In the genomic region with DNA sequence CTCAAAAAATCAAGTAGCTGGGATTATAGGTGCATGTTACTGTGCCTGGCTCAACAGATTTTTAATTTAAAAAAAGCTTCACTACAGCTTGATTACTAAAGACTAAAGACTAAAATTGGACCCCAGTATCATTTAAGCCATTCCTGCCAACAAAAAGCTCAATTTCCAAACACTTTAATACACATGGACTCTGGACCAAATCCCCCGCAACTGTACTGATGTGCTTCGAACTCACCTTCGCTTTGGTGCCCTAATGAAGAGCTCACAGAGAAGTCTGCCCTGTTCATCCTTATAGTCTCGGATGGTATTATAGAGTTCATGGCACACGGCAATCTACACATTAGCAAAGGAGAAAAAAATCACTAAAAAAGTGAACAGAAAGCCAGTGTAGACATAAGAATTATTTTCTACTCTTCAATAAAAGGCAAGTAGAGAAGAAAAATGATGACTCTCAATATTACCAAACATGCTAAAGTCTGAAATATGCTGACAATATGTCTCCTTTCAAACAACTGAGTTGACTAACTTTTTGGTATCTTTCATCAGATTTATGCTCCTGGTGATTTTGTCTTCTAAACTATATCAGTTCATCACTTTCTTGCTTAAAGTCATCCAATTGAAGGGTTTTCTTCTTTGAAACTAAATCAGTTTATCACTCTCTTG, we compare ENCODE assay signal across 18 cellular contexts. TPM values are rescaled to one million over a fixed set of nuclear protein-coding genes. Genes with fewer than 3 reads are reported as not detected.
DNase-seq lines count a peak whose midpoint lies in the region; TF ChIP-seq lines count a peak whose summit lies in the region.
"Had no signal": no experiment of that assay in that cellular context is flagged by ENCODE, and none has a peak within 500 bp of the region (broad histone marks: within the 10 kb centered on the region; RNA-seq: fewer than 3 reads in every experiment).

No MANE protein-coding gene starts in this region.

- H3K36me3 ChIP-seq in Loucy (ENCODE audit: insufficient read depth, low read length) (peaks cover 40% of the 10 kb centered on the region; the same call in 1 of the 2 replicates), transverse colon (peaks cover 0 to 49% (median 22%) of the 10 kb centered on the region in 4 donors)

- H3K27me3 Mint-ChIP-seq in activated T-cell treated with anti-CD3 and anti-CD28 coated beads, Interleukin-2, amount 50 U/mL, for 24 hours, result no peaks in the 10 kb centered on the region
- H3K27me3 Mint-ChIP-seq in progenitor cell of endocrine pancreas, result no peaks in the 10 kb centered on the region

- no peak overlapping the region for H3K4me3 Mint-ChIP-seq in activated T-cell treated with anti-CD3 and anti-CD28 coated beads, Interleukin-2, amount 50 U/mL, for 24 hours
- no peak overlapping the region for H3K4me3 Mint-ChIP-seq in progenitor cell of endocrine pancreas (ENCODE audit: low read depth)
- H3K4me3 Mint-ChIP-seq: H9 had no signal

- peak overlapping the region; percentile 48 for H3K27ac ChIP-seq in epithelial cell of prostate
- H3K27ac ChIP-seq in transverse colon, result no peak overlapping the region

- TF ChIP-seq CTCF in Loucy (conservative IDR thresholded peaks at IDR 0.05; ENCODE audit: low read length) (no peak), progenitor cell of endocrine pancreas (IDR thresholded peaks at IDR 0.05; ENCODE audit: unreplicated experiment) (no peak), transverse colon (IDR thresholded peaks at IDR 0.05) (no peak)

- H3K9me3 Mint-ChIP-seq in activated T-cell treated with anti-CD3 and anti-CD28 coated beads, Interleukin-2, amount 50 U/mL, for 24 hours, result no peaks in the 10 kb centered on the region
- H3K9me3 Mint-ChIP-seq in progenitor cell of endocrine pancreas (ENCODE audit: low read depth), result no peaks in the 10 kb centered on the region
- H3K9me3 Mint-ChIP-seq: H9 had no signal

- H3K4me1 ChIP-seq in Loucy (ENCODE audit: insufficient read depth, low read length, poor library complexity, severe bottlenecking) (peaks cover 36% of the 10 kb centered on the region), transverse colon (peaks cover 0 to 28% (median 8%) of the 10 kb centered on the region in 4 donors)

- in situ Hi-C loops in transverse colon (cut with MboI; ENCODE audit: low pct_ligation_motif_present in 1 of 4, low pct_unique_long_range_greater_than_20kb in 1 of 4, low sequenced_read_pairs in 3 of 4), result no loop called here

- TF ChIP-seq POLR2A in transverse colon (IDR thresholded peaks at IDR 0.05), result no peak

- TF ChIP-seq EP300 in transverse colon (IDR thresholded peaks at IDR 0.05; ENCODE audit: low read depth), result no peak

- H3K9me3 ChIP-seq in Loucy (ENCODE audit: insufficient read depth, low read depth, low read length) (no peaks in the 10 kb centered on the region), transverse colon (no peaks in the 10 kb centered on the region)
- H3K9me3 ChIP-seq: BLaER1 treated with 17β-estradiol and CSF1 and Interleukin-3, amounts not matched to agents 10 nM and 100 nM; spleen had no signal

- 96 to 98% methylated on average over 5 of the region's 5 CpGs for WGBS in transverse colon (ENCODE audit: low coverage in 1 of 2), 2 donors

- peaks cover 15% of the 10 kb centered on the region for H4K20me1 ChIP-seq in Loucy (ENCODE audit: insufficient read depth, low read length, poor library complexity, severe bottlenecking)

- H3K9me2 ChIP-seq in Loucy (replicated peaks; ENCODE audit: low read depth, low read length), result no peaks in the 10 kb centered on the region

- H3K4me1 Mint-ChIP-seq in activated T-cell treated with anti-CD3 and anti-CD28 coated beads, Interleukin-2, amount 50 U/mL, for 24 hours (ENCODE audit: low read depth), result peaks cover 57% of the 10 kb centered on the region
- H3K4me1 Mint-ChIP-seq in progenitor cell of endocrine pancreas (ENCODE audit: low read depth), result peaks cover 13% of the 10 kb centered on the region

- H3K27me3 ChIP-seq in Loucy (ENCODE audit: insufficient read depth, low read length, poor library complexity, severe bottlenecking) (no peaks in the 10 kb centered on the region), transverse colon (no peaks in the 10 kb centered on the region)
- H3K27me3 ChIP-seq: BLaER1 treated with 17β-estradiol and CSF1 and Interleukin-3, amounts not matched to agents 10 nM and 100 nM; spleen had no signal

- H3K27ac Mint-ChIP-seq in activated T-cell treated with anti-CD3 and anti-CD28 coated beads, Interleukin-2, amount 50 U/mL, for 24 hours, result peak overlapping the region; percentile 96
- peak overlapping the region; percentile 14 for H3K27ac Mint-ChIP-seq in progenitor cell of endocrine pancreas

- peak overlapping the region; percentile 90 for H3K4me2 ChIP-seq in Loucy (ENCODE audit: low read depth, low read length, poor library complexity, severe bottlenecking)

- H3F3A ChIP-seq in Loucy (ENCODE audit: low read depth), result no peaks in the 10 kb centered on the region

- H3K9ac ChIP-seq in Loucy (ENCODE audit: low read depth, low read length, poor library complexity, severe bottlenecking), result no peak overlapping the region
- H3K9ac ChIP-seq: BLaER1 treated with 17β-estradiol and CSF1 and Interleukin-3, amounts not matched to agents 10 nM and 100 nM had no signal

- peaks cover 80% of the 10 kb centered on the region for H3K36me3 Mint-ChIP-seq in activated T-cell treated with anti-CD3 and anti-CD28 coated beads, Interleukin-2, amount 50 U/mL, for 24 hours (ENCODE audit: low read depth)
- H3K36me3 Mint-ChIP-seq in progenitor cell of endocrine pancreas (ENCODE audit: insufficient read depth), result peaks cover 33% of the 10 kb centered on the region

- intact Hi-C loops in transverse colon (cut with DNase I; ENCODE audit: low total_unique reads), result no loop called here

- H3K4me3 ChIP-seq in Loucy (ENCODE audit: low read length, poor library complexity, severe bottlenecking) (no peak overlapping the region), transverse colon (no peak overlapping the region)
- H3K4me3 ChIP-seq: spleen had no signal

- H3K79me2 ChIP-seq in Loucy (ENCODE audit: insufficient read depth, low read length), result peaks cover 57% of the 10 kb centered on the region

- no peak for DNase-seq in activated T-cell treated with anti-CD3 and anti-CD28 coated beads, Interleukin-2, amount 50 U/mL, for 24 hours
- DNase-seq in activated T-cell treated with anti-CD3 and anti-CD28 coated beads for 4 hours (no peak), epithelial cell of prostate (ENCODE audit: low read depth, low spot score) (no peak), progenitor cell of endocrine pancreas (ENCODE audit: low spot score, unreplicated experiment) (no peak), GDM1 (lab: John Stamatoyannopoulos, UW) (no peak), NCI-H2227 (lab: John Stamatoyannopoulos, UW; ENCODE audit: unreplicated experiment) (no peak), transverse colon (no peak)
- DNase-seq: ACHN; activated naive CD4-positive, alpha-beta T cell treated with anti-CD3 and anti-CD28 coated beads, Interleukin-2, amount 50 U/mL, for 16 hours; effector CD8-positive, alpha-beta T cell; H9; kidney; NCI-H146; NCI-H526; spleen; T-helper 2 cell had no signal

- no peak overlapping the region for H2AFZ ChIP-seq in Loucy (ENCODE audit: low read length)

RNA-seq across cellular contexts. Expression of gene PBRM1, which starts 7.3 kb away (rescaled TPM):
- 128 and 131 TPM in 2 replicates for total RNA-seq in progenitor cell of endocrine pancreas
- 100 to 1,000 TPM in 2 of 4 donors, 10 to 100 TPM in 2; 60.3 to 335 (median 134) TPM for total RNA-seq in transverse colon

RNA-seq across cellular contexts. Expression of gene GNL3, which starts 7.4 kb away (rescaled TPM):
- 85.9 and 94.0 TPM in 2 replicates for total RNA-seq in progenitor cell of endocrine pancreas
- 10 to 100 TPM; 19.1 to 54.5 (median 37.4) TPM for total RNA-seq in transverse colon

RNA-seq across cellular contexts. Expression of gene GLT8D1, which starts 27.2 kb away (rescaled TPM):
- total RNA-seq in progenitor cell of endocrine pancreas (76.4 and 79.8 TPM in 2 replicates), transverse colon (10 to 100 TPM in 3 of 4 donors, not detected in 1; 34.3 to 52.6 (median 37.2) TPM)

RNA-seq across cellular contexts. Expression of gene SPCS1, which starts 27.5 kb away (rescaled TPM):
- total RNA-seq in progenitor cell of endocrine pancreas (85.1 and 89.6 TPM in 2 replicates), transverse colon (100 to 1,000 TPM in 2 of 4 donors, 10 to 100 TPM in 2; 24.3 to 120 (median 70.5) TPM)
